Comparison of ENCODE assay signal across 8 cellular contexts in the genomic region with DNA sequence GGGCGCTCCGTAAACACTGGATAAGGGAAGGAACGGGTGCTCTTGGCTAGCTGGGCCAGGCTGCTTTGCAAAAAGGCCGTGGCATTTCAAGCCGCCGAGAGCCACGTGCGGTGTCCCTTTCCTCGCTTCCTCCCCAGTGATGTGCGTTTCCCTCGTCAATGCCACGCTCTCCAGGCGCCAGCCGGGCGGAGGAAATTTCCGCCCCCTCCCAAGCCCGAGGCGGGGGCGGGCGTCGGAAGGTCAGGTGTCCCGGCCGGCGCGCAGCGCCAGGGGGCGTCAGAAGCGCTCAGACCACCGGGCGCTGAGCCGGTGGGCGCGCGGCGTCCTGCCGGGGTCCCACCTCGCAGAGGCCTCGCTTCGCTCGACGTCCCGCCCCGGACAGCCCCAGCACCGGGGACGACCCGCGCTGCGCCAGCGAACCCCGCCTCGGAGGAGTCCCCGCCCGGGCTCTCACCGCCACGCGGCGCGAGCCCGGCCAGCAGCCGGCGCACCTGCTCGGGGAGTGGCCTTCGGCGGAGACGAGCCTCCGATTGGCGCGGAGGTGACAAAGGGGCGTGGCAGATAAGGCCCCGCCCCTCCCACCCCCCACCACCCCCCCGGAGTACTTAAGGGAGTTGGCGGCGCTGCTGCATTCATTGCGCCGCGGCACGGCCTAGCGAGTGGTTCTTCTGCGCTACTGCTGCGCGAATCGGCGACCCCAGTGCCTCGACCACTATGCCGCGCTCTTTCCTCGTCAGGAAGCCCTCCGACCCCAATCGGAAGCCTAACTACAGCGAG. TPM values are rescaled to one million over a fixed set of nuclear protein-coding genes. Genes with fewer than 3 reads are reported as not detected.
DNase-seq lines count a peak whose midpoint lies in the region; ATAC-seq and TF ChIP-seq lines count a peak whose summit lies in the region.

A gene (plus strand): TSS at position 635 of the 777 bp plus-strand sequence. CDS start 80 bp downstream, at position 715.

- DNase-seq in NCI-H146 treated with DMSO at 0.1 percent for 48 hours (lab: John Stamatoyannopoulos, UW; ENCODE audit: unreplicated experiment) = peak; percentile 82
- DNase-seq in T-helper 2 cell = peak; percentile 66 to 87 (median 76)
- DNase-seq in anterior cingulate cortex (lab: John Stamatoyannopoulos, UW) = peak in 55 of 58 donors; percentile 23 to 85 (median 75)
- peak; percentile 97 for DNase-seq in hepatic stellate cell (ENCODE audit: low spot score)
- peak; percentile 87 for DNase-seq in retina
- DNase-seq in aorta = peak; percentile 83 to 92

- peak; percentile 56 for TF ChIP-seq CTCF in GM12873 (IDR thresholded peaks at IDR 0.05; ENCODE audit: insufficient read depth, low read depth, low read length, missing control alignments)

- WGBS in aorta, 2 donors = 4 to 6% methylated on average over 57 to 90 of the region's 90 CpGs

- H3K36me3 ChIP-seq in aorta (ENCODE audit: control insufficient read depth in 1 of 2, insufficient read depth in 2 of 2, low read length in 1 of 2) = no peaks in the 10 kb centered on the region

- no peaks in the 10 kb centered on the region for H3K9me3 ChIP-seq in aorta (ENCODE audit: control insufficient read depth, low read length)

- H3K4me1 ChIP-seq in aorta (ENCODE audit: control insufficient read depth in 1 of 2, insufficient read depth in 2 of 2, low read length in 2 of 2) = no peaks in the 10 kb centered on the region

- intact Hi-C loops in aorta (cut with DNase I) = loop anchor here in 1 of 2 donors (10.0 kb wide), 1 partner anchor 192 kb away; no protein-coding TSS in a partner anchor

- no peak within 1 kb of the TSS for H3K27ac ChIP-seq in aorta (ENCODE audit: low read depth in 1 of 2, low read length in 2 of 2)

- ATAC-seq in HG02798 (IDR thresholded peaks at IDR 0.05; ENCODE audit: poor library complexity, unreplicated experiment) = peak; percentile 83
- peak; percentile 79 for ATAC-seq in aorta (ENCODE audit: low FRiP score)

- peaks cover 0 to 1% of the 10 kb centered on the region in 2 donors for H3K27me3 ChIP-seq in aorta (ENCODE audit: control insufficient read depth in 1 of 2, insufficient read depth in 2 of 2, low read length in 1 of 2)

- H3K4me3 ChIP-seq in aorta (ENCODE audit: low read length in 2 of 2) = no peak within 1 kb of the TSS

RNA-seq across cellular contexts. Expression of the gene that starts here (rescaled TPM):
- 10 to 100 TPM; 10.4 to 44.7 TPM for total RNA-seq in aorta
- 1 to 10 TPM; 7.8 to 8.3 TPM for polyA plus RNA-seq in aorta
